In genomic region chr19:3819989-3820388, GRCh38 we compare ENCODE assay signal across 28 cellular contexts. TPM values are rescaled to one million over a fixed set of nuclear protein-coding genes. Genes with fewer than 3 reads are reported as not detected.
"Had no signal": no experiment of that assay in that cellular context is flagged by ENCODE, and none has a peak within 500 bp of the region (broad histone marks: within the 10 kb centered on the region; RNA-seq: fewer than 3 reads in every experiment).

No MANE protein-coding gene starts in this region.

- ATAC-seq: gastrocnemius medialis; left lobe of liver; naive thymus-derived CD4-positive, alpha-beta T cell had no signal

- H3K36me3 ChIP-seq: esophagus muscularis mucosa, gastrocnemius medialis, heart right ventricle, neutrophil, sigmoid colon, stomach, thoracic aorta had no signal

- H3K4me3 ChIP-seq: coronary artery, esophagus muscularis mucosa, gastrocnemius medialis, heart right ventricle, sigmoid colon, skin epidermis, stomach, thoracic aorta had no signal

- H3K4me1 ChIP-seq: gastrocnemius medialis had no signal

- DNase-seq: effector memory CD4-positive, alpha-beta T cell; gastrocnemius medialis; heart right ventricle; hypothalamus; kidney glomerular epithelial cell; mammary epithelial cell; naive thymus-derived CD4-positive, alpha-beta T cell; nephron progenitor cell; posterior cingulate gyrus; sigmoid colon; stomach; substantia nigra; trophoblast cell had no signal

- H3K27ac ChIP-seq: coronary artery, esophagus muscularis mucosa, gastrocnemius medialis, heart right ventricle, neutrophil, sigmoid colon, skin epidermis, stomach, thoracic aorta had no signal

- FAIRE-seq: endometrium, islet of Langerhans had no signal

- H3K9me3 ChIP-seq: esophagus muscularis mucosa, gastrocnemius medialis, heart right ventricle, neutrophil, sigmoid colon, stomach, thoracic aorta had no signal

RNA-seq across cellular contexts. Expression of gene MATK, which starts 33.8 kb away (rescaled TPM):
- total RNA-seq: chondrocyte, fibroblast of villous mesenchyme, mammary epithelial cell, osteocyte had no signal
- polyA plus RNA-seq: mammary epithelial cell had no signal

RNA-seq across cellular contexts. Expression of gene RAX2, which starts 48.0 kb away (rescaled TPM):
- total RNA-seq: chondrocyte; esophagus muscularis mucosa; fibroblast of villous mesenchyme; gastrocnemius medialis; heart right ventricle; left lobe of liver; lower leg skin; mammary epithelial cell; mesenteric fat pad; mononuclear cell; naive thymus-derived CD4-positive, alpha-beta T cell; osteocyte; pulmonary artery endothelial cell; sigmoid colon; stomach; thoracic aorta had no signal
- polyA plus RNA-seq: heart right ventricle; mammary epithelial cell; naive thymus-derived CD4-positive, alpha-beta T cell; sigmoid colon; stomach had no signal

RNA-seq across cellular contexts. Expression of gene ZFR2, which starts 48.8 kb away (rescaled TPM):
- total RNA-seq: chondrocyte, fibroblast of villous mesenchyme, gastrocnemius medialis, left lobe of liver, mammary epithelial cell, mesenteric fat pad, osteocyte, pulmonary artery endothelial cell, thoracic aorta had no signal
- polyA plus RNA-seq: heart right ventricle, mammary epithelial cell had no signal
